ENCODE assay signal across 8 cellular contexts in the genomic region with DNA sequence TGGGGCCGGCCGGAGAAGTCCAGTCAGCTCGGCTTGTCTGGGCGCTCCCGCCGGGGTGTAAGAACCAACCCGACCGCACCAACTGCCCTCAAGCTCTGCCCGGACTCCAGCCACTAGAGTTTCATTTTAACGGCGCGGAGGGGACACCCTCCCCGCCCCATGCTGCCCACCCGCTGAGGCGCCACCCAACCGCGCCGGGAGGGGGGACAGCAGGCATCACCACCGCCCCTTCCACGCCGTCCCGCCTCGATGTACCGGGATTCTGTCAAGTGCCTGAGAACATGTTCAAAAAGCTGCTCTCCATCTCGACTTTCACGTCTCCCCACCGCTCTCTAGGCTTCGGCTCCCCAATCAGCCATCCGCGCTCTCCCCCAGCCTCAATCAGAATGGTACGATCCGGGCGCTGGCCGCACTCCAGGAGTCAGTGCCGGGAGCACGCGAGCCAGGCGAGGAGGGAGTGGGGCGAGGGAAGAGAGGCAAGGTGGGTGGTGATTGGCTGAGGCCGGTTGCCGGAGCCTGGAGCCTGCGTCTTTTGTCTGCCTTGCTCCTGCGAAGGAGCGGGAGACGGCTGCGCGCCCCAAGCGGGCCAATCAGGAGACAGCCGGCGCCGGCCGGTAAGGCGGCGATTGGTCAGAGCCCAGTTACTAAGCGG. TPM values are rescaled to one million over a fixed set of nuclear protein-coding genes. Genes with fewer than 3 reads are reported as not detected.
DNase-seq lines count a peak whose midpoint lies in the region; ATAC-seq and TF ChIP-seq lines count a peak whose summit lies in the region.

A gene (minus strand): TSS at position 101 of the 652 bp plus-strand sequence. CDS start 677 bp downstream, outside the sequence.

- peak within 1 kb of the TSS; percentile 70 to 91 (median 78) for H3K4me3 ChIP-seq in fibroblast of lung (replicated peaks in 1 of 4; ENCODE audit: control extremely low read depth in 1 of 4, insufficient read depth in 1 of 4, low read depth in 3 of 4, low read length in 4 of 4)
- H3K4me3 ChIP-seq in naive thymus-derived CD4-positive, alpha-beta T cell (ENCODE audit: low read length): peak within 1 kb of the TSS; percentile 88

- no peaks in the 10 kb centered on the region for H3K79me2 ChIP-seq in fibroblast of lung (ENCODE audit: control insufficient read depth, insufficient read depth, low read length)

- peak within 1 kb of the TSS; percentile 94 for H3K4me3 Mint-ChIP-seq in activated T-helper 2 cell treated with anti-CD3 and anti-CD28 coated beads, Interferon-gamma antibody, Interleukin-2, Interleukin-4, amounts not matched to agents 10 μg/mL and 5 μg/mL and 100 μg/mL, durations not matched to agents 14 hours and 24 hours and 36 hours (ENCODE audit: low read depth)
- peak within 1 kb of the TSS; percentile 89 to 99 (median 97) for H3K4me3 Mint-ChIP-seq in naive thymus-derived CD4-positive, alpha-beta T cell
- H3K4me3 Mint-ChIP-seq in stimulated activated naive B cell treated with anti-CD40 and anti-IgM and Interleukin-4, amounts not matched to agents 10 μg/mL and 1 μg/mL and 100 μg/mL, for 72 hours: peak within 1 kb of the TSS; percentile 89 to 93

- POLR2A ChIA-PET in naive thymus-derived CD4-positive, alpha-beta T cell (lab: Charles Lee): no interaction called here

- DNase-seq in DMS79 treated with DMSO at 0.1 percent for 48 hours (lab: John Stamatoyannopoulos, UW): peak; percentile 99
- DNase-seq in RPMI7951 (ENCODE audit: low read depth): peak; percentile 99
- DNase-seq in activated T-helper 2 cell treated with anti-CD3 and anti-CD28 coated beads, Interferon-gamma antibody, Interleukin-2, Interleukin-4, amounts not matched to agents 10 μg/mL and 5 μg/mL and 100 μg/mL, durations not matched to agents 14 hours and 24 hours and 36 hours (ENCODE audit: low spot score): peak; percentile 91
- peak; percentile 99 for DNase-seq in fibroblast of lung (ENCODE audit: low read depth in 2 of 2)
- peak; percentile 40 to 88 (median 62) for DNase-seq in naive thymus-derived CD4-positive, alpha-beta T cell
- peak; percentile 95 for DNase-seq in stimulated activated naive B cell treated with anti-CD40 and anti-IgM and Interleukin-4, amounts not matched to agents 10 μg/mL and 1 μg/mL and 100 μg/mL, for 72 hours

- H3K27ac ChIP-seq in KOPT-K1 (ENCODE audit: low read depth, low read length, poor library complexity, severe bottlenecking) (peak within 1 kb of the TSS; percentile 94), fibroblast of lung (ENCODE audit: insufficient read depth, low read length) (peak within 1 kb of the TSS; percentile 96)
- H3K27ac ChIP-seq in naive thymus-derived CD4-positive, alpha-beta T cell (ENCODE audit: low read depth, low read length): peak within 1 kb of the TSS; percentile 46

- H3K9me3 ChIP-seq in KOPT-K1 (ENCODE audit: insufficient read depth, low read length, poor library complexity, severe bottlenecking) (no peaks in the 10 kb centered on the region), fibroblast of lung (ENCODE audit: control insufficient read depth, insufficient read depth, low read depth, low read length) (no peaks in the 10 kb centered on the region)
- no peaks in the 10 kb centered on the region for H3K9me3 ChIP-seq in naive thymus-derived CD4-positive, alpha-beta T cell (ENCODE audit: control insufficient read depth in 2 of 3, low read length in 3 of 3)

- peak; percentile 85 for ATAC-seq in GM21786 (IDR thresholded peaks at IDR 0.05; ENCODE audit: unreplicated experiment)
- ATAC-seq in naive thymus-derived CD4-positive, alpha-beta T cell: peak; percentile 93
- peak; percentile 90 to 94 for ATAC-seq in stimulated activated naive B cell treated with anti-CD40 and anti-IgM and Interleukin-4, amounts not matched to agents 10 μg/mL and 1 μg/mL and 100 μg/mL, for 72 hours (replicated peaks)

- H3K36me3 ChIP-seq in KOPT-K1 (ENCODE audit: insufficient read depth, low read length) (no peaks in the 10 kb centered on the region), fibroblast of lung (ENCODE audit: control insufficient read depth, insufficient read depth, low read length) (no peaks in the 10 kb centered on the region)
- peaks cover 0 to 5% (median 0%) of the 10 kb centered on the region in 3 experiments for H3K36me3 ChIP-seq in naive thymus-derived CD4-positive, alpha-beta T cell (ENCODE audit: control insufficient read depth in 2 of 3, insufficient read depth in 3 of 3, low read length in 3 of 3)

- no peaks in the 10 kb centered on the region for H3K27me3 ChIP-seq in fibroblast of lung (ENCODE audit: control insufficient read depth, insufficient read depth, low read length)
- peaks cover 4 to 10% of the 10 kb centered on the region in 2 donors for H3K27me3 ChIP-seq in naive thymus-derived CD4-positive, alpha-beta T cell (ENCODE audit: control insufficient read depth in 2 of 2, insufficient read depth in 2 of 2, low read length in 2 of 2)

- H3K9me3 Mint-ChIP-seq in activated T-helper 2 cell treated with anti-CD3 and anti-CD28 coated beads, Interferon-gamma antibody, Interleukin-2, Interleukin-4, amounts not matched to agents 10 μg/mL and 5 μg/mL and 100 μg/mL, durations not matched to agents 14 hours and 24 hours and 36 hours: no peaks in the 10 kb centered on the region
- H3K9me3 Mint-ChIP-seq in naive thymus-derived CD4-positive, alpha-beta T cell: peaks cover 0 to 3% (median 0%) of the 10 kb centered on the region in 11 donors
- H3K9me3 Mint-ChIP-seq in stimulated activated naive B cell treated with anti-CD40 and anti-IgM and Interleukin-4, amounts not matched to agents 10 μg/mL and 1 μg/mL and 100 μg/mL, for 72 hours: no peaks in the 10 kb centered on the region

- TF ChIP-seq CTCF in fibroblast of lung (conservative IDR thresholded peaks at IDR 0.05 in 1 of 2, IDR thresholded peaks at IDR 0.05 in 1 of 2; ENCODE audit: low read depth in 1 of 2, low read length in 2 of 2): no peak

- H3K4me1 ChIP-seq in fibroblast of lung (ENCODE audit: control insufficient read depth, extremely low read depth, insufficient read depth, low read length): peaks cover 10% of the 10 kb centered on the region
- H3K4me1 ChIP-seq in naive thymus-derived CD4-positive, alpha-beta T cell (ENCODE audit: control insufficient read depth in 2 of 2, insufficient read depth in 2 of 2, low read length in 2 of 2): peaks cover 3 to 7% of the 10 kb centered on the region in 2 donors

- H3K9ac ChIP-seq in fibroblast of lung (ENCODE audit: insufficient read depth, low read length): peak within 1 kb of the TSS; percentile 90

- H3K36me3 Mint-ChIP-seq in activated T-helper 2 cell treated with anti-CD3 and anti-CD28 coated beads, Interferon-gamma antibody, Interleukin-2, Interleukin-4, amounts not matched to agents 10 μg/mL and 5 μg/mL and 100 μg/mL, durations not matched to agents 14 hours and 24 hours and 36 hours (ENCODE audit: low read depth): no peaks in the 10 kb centered on the region
- no peaks in the 10 kb centered on the region for H3K36me3 Mint-ChIP-seq in naive thymus-derived CD4-positive, alpha-beta T cell
- no peaks in the 10 kb centered on the region for H3K36me3 Mint-ChIP-seq in stimulated activated naive B cell treated with anti-CD40 and anti-IgM and Interleukin-4, amounts not matched to agents 10 μg/mL and 1 μg/mL and 100 μg/mL, for 72 hours

- CTCF ChIA-PET in naive thymus-derived CD4-positive, alpha-beta T cell (lab: Charles Lee): no interaction called here

- peaks cover 24% of the 10 kb centered on the region for H3K4me1 Mint-ChIP-seq in activated T-helper 2 cell treated with anti-CD3 and anti-CD28 coated beads, Interferon-gamma antibody, Interleukin-2, Interleukin-4, amounts not matched to agents 10 μg/mL and 5 μg/mL and 100 μg/mL, durations not matched to agents 14 hours and 24 hours and 36 hours (ENCODE audit: low read depth)
- H3K4me1 Mint-ChIP-seq in naive thymus-derived CD4-positive, alpha-beta T cell: peaks cover 15 to 38% (median 27%) of the 10 kb centered on the region in 7 donors
- H3K4me1 Mint-ChIP-seq in stimulated activated naive B cell treated with anti-CD40 and anti-IgM and Interleukin-4, amounts not matched to agents 10 μg/mL and 1 μg/mL and 100 μg/mL, for 72 hours: peaks cover 24 to 42% of the 10 kb centered on the region in 2 donors

- peaks cover 62% of the 10 kb centered on the region for H3K27me3 Mint-ChIP-seq in activated T-helper 2 cell treated with anti-CD3 and anti-CD28 coated beads, Interferon-gamma antibody, Interleukin-2, Interleukin-4, amounts not matched to agents 10 μg/mL and 5 μg/mL and 100 μg/mL, durations not matched to agents 14 hours and 24 hours and 36 hours (ENCODE audit: low read depth)
- H3K27me3 Mint-ChIP-seq in naive thymus-derived CD4-positive, alpha-beta T cell: peaks cover 43 to 85% (median 66%) of the 10 kb centered on the region in 5 donors
- peaks cover 15 to 22% of the 10 kb centered on the region in 2 donors for H3K27me3 Mint-ChIP-seq in stimulated activated naive B cell treated with anti-CD40 and anti-IgM and Interleukin-4, amounts not matched to agents 10 μg/mL and 1 μg/mL and 100 μg/mL, for 72 hours

- peak within 1 kb of the TSS; percentile 81 for H2AFZ ChIP-seq in fibroblast of lung (ENCODE audit: low read length)

- intact Hi-C loops in activated T-helper 2 cell treated with anti-CD3 and anti-CD28 coated beads, Interferon-gamma antibody, Interleukin-2, Interleukin-4, amounts not matched to agents 10 μg/mL and 5 μg/mL and 100 μg/mL, durations not matched to agents 14 hours and 24 hours and 36 hours (cut with micrococcal nuclease): loop anchor here (5.0 kb wide), 1 partner anchor 330 kb away; a partner anchor contains a TSS
- intact Hi-C loops in naive thymus-derived CD4-positive, alpha-beta T cell (cut with micrococcal nuclease): loop anchor here (1.0 to 5.0 kb wide), 7 partner anchors 34 to 548 kb away; a partner anchor contains a TSS

- H4K20me1 ChIP-seq in fibroblast of lung (ENCODE audit: control insufficient read depth, extremely low read depth, insufficient read depth, low read length): no peaks in the 10 kb centered on the region

- H3K27ac Mint-ChIP-seq in activated T-helper 2 cell treated with anti-CD3 and anti-CD28 coated beads, Interferon-gamma antibody, Interleukin-2, Interleukin-4, amounts not matched to agents 10 μg/mL and 5 μg/mL and 100 μg/mL, durations not matched to agents 14 hours and 24 hours and 36 hours: peak within 1 kb of the TSS; percentile 96
- peak within 1 kb of the TSS; percentile 23 to 98 (median 65) for H3K27ac Mint-ChIP-seq in naive thymus-derived CD4-positive, alpha-beta T cell
- peak within 1 kb of the TSS; percentile 99 for H3K27ac Mint-ChIP-seq in stimulated activated naive B cell treated with anti-CD40 and anti-IgM and Interleukin-4, amounts not matched to agents 10 μg/mL and 1 μg/mL and 100 μg/mL, for 72 hours

- H3K4me2 ChIP-seq in fibroblast of lung (ENCODE audit: extremely low read depth, insufficient read depth, low read length): peak within 1 kb of the TSS; percentile 99

RNA-seq across cellular contexts. Expression of the gene that starts here (rescaled TPM):
- total RNA-seq in RPMI7951 (2014; rRNA removed; shearing (Covaris generic)): 10.5 and 10.8 TPM in 2 replicates
- 2.8 and 3.3 TPM in 2 replicates for total RNA-seq in activated T-helper 2 cell treated with anti-CD3 and anti-CD28 coated beads, Interferon-gamma antibody, Interleukin-2, Interleukin-4, amounts not matched to agents 10 μg/mL and 5 μg/mL and 100 μg/mL, durations not matched to agents 14 hours and 24 hours and 36 hours
- total RNA-seq in fibroblast of lung: 1.8 and 3.3 TPM in 2 replicates
- 4.1 and 5.4 TPM in 2 replicates for polyA plus RNA-seq in fibroblast of lung
- 4.7 and 5.4 TPM in 2 replicates for polyA plus RNA-seq in fibroblast of lung (2012)
- 4.1 and 9.1 TPM in 2 replicates for polyA minus RNA-seq in fibroblast of lung (ENCODE audit: low replicate concordance)
- 1 to 10 TPM in 1 of 5 experiments, under 1 TPM in 4; 0.16 to 3.0 (median 0.56) TPM for total RNA-seq in naive thymus-derived CD4-positive, alpha-beta T cell
- under 1 TPM in 1 of 2 donors, not detected in 1; 0.03 TPM for polyA plus RNA-seq in naive thymus-derived CD4-positive, alpha-beta T cell

Comparison
In these comparisons a context has a peak if more than half of its experiments do, and no peak if none do; other contexts are left out.
1. Peak in every context shown above with its lines: DNase-seq, ATAC-seq, H3K4me3 ChIP-seq and H3K27ac ChIP-seq.
2. H3K27ac ChIP-seq: peak in every context shown above with its lines; median percentile 96 in fibroblast of lung; 94 in KOPT-K1; 46 in naive thymus-derived CD4-positive, alpha-beta T cell.